Comparison of ENCODE assay signal across 1 cellular context in the genomic region with DNA sequence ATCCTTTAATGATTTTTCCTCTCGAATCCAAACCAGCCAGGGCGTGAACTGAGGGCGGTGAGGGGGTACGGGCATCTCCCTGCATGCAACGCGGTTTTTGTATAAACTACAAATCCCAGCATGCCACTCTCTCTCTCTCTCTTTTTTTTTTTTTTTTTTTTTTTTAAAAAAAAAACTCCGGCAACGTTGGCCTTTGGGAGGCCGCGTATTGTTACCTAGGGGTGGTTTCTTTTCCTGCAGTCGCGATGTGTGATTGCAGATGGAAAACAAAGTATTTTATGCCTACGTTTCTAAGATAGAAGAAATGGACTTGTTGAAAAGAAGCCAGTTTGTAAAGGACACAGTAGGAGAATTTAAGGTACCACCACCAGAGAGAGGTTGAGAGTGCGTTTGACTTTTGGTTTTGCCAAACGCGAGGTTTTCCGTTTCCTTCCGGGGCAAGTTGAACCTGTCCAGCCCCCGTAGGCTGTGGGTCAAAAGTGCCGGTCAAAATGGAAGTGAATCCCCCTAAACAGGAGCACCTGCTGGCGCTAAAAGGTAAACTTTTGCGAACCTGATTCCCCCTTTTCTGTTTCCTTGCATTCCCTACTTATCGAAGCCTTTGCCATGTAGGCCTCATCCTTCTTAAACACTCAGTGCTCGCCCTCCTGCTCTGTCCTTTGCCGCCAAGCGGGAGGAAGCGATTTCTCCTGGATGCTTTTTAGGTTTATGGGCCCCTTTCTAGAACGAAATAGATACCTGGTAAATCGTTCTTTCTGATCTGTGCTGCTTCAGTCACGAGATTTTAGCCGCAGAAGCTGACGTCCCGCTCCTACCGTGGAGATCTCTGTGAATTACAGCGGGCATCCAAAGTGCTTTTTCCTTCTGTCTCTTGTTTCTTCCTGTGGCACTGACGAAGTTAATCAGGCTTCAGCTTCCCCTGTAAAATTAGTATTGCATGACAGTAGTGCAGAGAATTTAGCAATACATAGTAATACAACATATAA.
A peak's percentile ranks its signal among the peaks of the same experiment; 100 is the strongest.
TF ChIP-seq lines count a peak whose summit lies in the region.

A gene with protein sequence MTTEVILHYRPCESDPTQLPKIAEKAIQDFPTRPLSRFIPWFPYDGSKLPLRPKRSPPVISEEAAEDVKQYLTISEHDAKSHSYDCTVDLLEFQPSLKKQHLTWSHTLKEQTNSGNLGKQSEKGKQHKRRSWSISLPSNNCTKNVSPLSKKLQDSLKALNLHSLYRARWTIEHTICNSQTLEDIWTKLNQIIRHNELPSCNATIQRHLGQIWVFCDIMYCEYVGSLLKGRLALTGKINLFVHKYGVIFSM (plus strand): TSS at position 458 of the 986 bp plus-strand sequence. CDS start 4,561 bp downstream, outside the sequence.
A gene with protein sequence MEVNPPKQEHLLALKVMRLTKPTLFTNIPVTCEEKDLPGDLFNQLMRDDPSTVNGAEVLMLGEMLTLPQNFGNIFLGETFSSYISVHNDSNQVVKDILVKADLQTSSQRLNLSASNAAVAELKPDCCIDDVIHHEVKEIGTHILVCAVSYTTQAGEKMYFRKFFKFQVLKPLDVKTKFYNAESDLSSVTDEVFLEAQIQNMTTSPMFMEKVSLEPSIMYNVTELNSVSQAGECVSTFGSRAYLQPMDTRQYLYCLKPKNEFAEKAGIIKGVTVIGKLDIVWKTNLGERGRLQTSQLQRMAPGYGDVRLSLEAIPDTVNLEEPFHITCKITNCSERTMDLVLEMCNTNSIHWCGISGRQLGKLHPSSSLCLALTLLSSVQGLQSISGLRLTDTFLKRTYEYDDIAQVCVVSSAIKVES (plus strand): TSS at position 458 of the 986 bp plus-strand sequence. CDS start 34 bp downstream, at position 492.

TF ChIP-seq in GM12878, 131 proteins besides CTCF, POLR2A, EP300 and RAD21 (continued from another document):
- TF ChIP-seq, protein P1, sequence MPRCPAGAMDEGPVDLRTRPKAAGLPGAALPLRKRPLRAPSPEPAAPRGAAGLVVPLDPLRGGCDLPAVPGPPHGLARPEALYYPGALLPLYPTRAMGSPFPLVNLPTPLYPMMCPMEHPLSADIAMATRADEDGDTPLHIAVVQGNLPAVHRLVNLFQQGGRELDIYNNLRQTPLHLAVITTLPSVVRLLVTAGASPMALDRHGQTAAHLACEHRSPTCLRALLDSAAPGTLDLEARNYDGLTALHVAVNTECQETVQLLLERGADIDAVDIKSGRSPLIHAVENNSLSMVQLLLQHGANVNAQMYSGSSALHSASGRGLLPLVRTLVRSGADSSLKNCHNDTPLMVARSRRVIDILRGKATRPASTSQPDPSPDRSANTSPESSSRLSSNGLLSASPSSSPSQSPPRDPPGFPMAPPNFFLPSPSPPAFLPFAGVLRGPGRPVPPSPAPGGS (IDR thresholded peaks at IDR 0.05; ENCODE audit: borderline replicate concordance, insufficient read depth, low read depth, low read length, poor library complexity, severe bottlenecking) = no peak
- peak; percentile 81; the same call in 1 of the 2 replicates for TF ChIP-seq TARDBP (IDR thresholded peaks at IDR 0.05; ENCODE audit: borderline replicate concordance)
